ENCODE assay signal across 12 cellular contexts in genomic region chr12:3743803-3744202, GRCh38. TPM values are rescaled to one million over a fixed set of nuclear protein-coding genes. Genes with fewer than 3 reads are reported as not detected.
DNase-seq lines count a peak whose midpoint lies in the region; ATAC-seq and TF ChIP-seq lines count a peak whose summit lies in the region.
"Had no signal": no experiment of that assay in that cellular context is flagged by ENCODE, and none has a peak within 500 bp of the region (broad histone marks: within the 10 kb centered on the region; RNA-seq: fewer than 3 reads in every experiment).

No MANE protein-coding gene starts in this region.

- ATAC-seq in CD8-positive, alpha-beta T cell: no peak
- ATAC-seq in GM21390 (IDR thresholded peaks at IDR 0.05; ENCODE audit: unreplicated experiment) (peak; percentile 75), right cardiac atrium (peak; percentile 80 to 85), HG02885 (IDR thresholded peaks at IDR 0.05; ENCODE audit: poor library complexity, unreplicated experiment) (no peak), HG02973 (IDR thresholded peaks at IDR 0.05; ENCODE audit: unreplicated experiment) (no peak)
- peak; percentile 58 for ATAC-seq in activated CD8-positive, alpha-beta T cell treated with anti-CD3 and anti-CD28 coated beads, Interleukin-2, amount 10 ng/mL, durations not matched to agents 7 days and 5 days

- POLR2A ChIA-PET in CD8-positive, alpha-beta T cell (lab: Charles Lee): interaction anchor here (0.7 kb wide), 1 partner anchor 20 kb away, joined by 3 read pairs; no protein-coding TSS in a partner anchor
- POLR2A ChIA-PET in activated CD8-positive, alpha-beta T cell treated with anti-CD3 and anti-CD28 coated beads, Interleukin-2, amount 10 ng/mL, durations not matched to agents 7 days and 5 days (lab: Charles Lee): interaction anchor here (1.8 to 1.9 kb wide), 2 partner anchors 9 to 15 kb away, joined by 13 to 14 read pairs; partner anchors contain the start of gene CRACR2A

- H3K4me1 Mint-ChIP-seq in CD8-positive, alpha-beta T cell (ENCODE audit: low read depth): peaks cover 62% of the 10 kb centered on the region
- peaks cover 53% of the 10 kb centered on the region for H3K4me1 Mint-ChIP-seq in activated CD8-positive, alpha-beta T cell treated with anti-CD3 and anti-CD28 coated beads, Interleukin-2, amount 10 ng/mL, durations not matched to agents 7 days and 5 days (ENCODE audit: low read depth)
- no peaks in the 10 kb centered on the region for H3K4me1 Mint-ChIP-seq in osteocyte (ENCODE audit: unreplicated experiment)

- TF ChIP-seq CTCF in CD8-positive, alpha-beta T cell (IDR thresholded peaks at IDR 0.05): no peak
- TF ChIP-seq CTCF in osteocyte (IDR thresholded peaks at IDR 0.05): no peak

- peaks cover 6% of the 10 kb centered on the region for H3K36me3 ChIP-seq in CD8-positive, alpha-beta T cell (ENCODE audit: insufficient read depth, low read length)
- H3K36me3 ChIP-seq: tibial artery had no signal

- no peak overlapping the region for H3K27ac ChIP-seq in CD8-positive, alpha-beta T cell (ENCODE audit: low read depth, low read length)
- H3K27ac ChIP-seq in right cardiac atrium (ENCODE audit: low read length): peak overlapping the region; percentile 66
- H3K27ac ChIP-seq: tibial artery had no signal

- intact Hi-C loops in CD8-positive, alpha-beta T cell (cut with DNase I, micrococcal nuclease): loop anchor here (2.0 kb wide), 2 partner anchors 15 to 35 kb away; no protein-coding TSS in a partner anchor
- intact Hi-C loops in right cardiac atrium (cut with DNase I): no loop called here

- peaks cover 67% of the 10 kb centered on the region for H3K36me3 Mint-ChIP-seq in CD8-positive, alpha-beta T cell
- peaks cover 64% of the 10 kb centered on the region for H3K36me3 Mint-ChIP-seq in activated CD8-positive, alpha-beta T cell treated with anti-CD3 and anti-CD28 coated beads, Interleukin-2, amount 10 ng/mL, durations not matched to agents 7 days and 5 days (ENCODE audit: low read depth)
- no peaks in the 10 kb centered on the region for H3K36me3 Mint-ChIP-seq in osteocyte (ENCODE audit: unreplicated experiment)

- H3K27ac Mint-ChIP-seq in CD8-positive, alpha-beta T cell: peak overlapping the region; percentile 68
- peak overlapping the region; percentile 51 for H3K27ac Mint-ChIP-seq in activated CD8-positive, alpha-beta T cell treated with anti-CD3 and anti-CD28 coated beads, Interleukin-2, amount 10 ng/mL, durations not matched to agents 7 days and 5 days
- H3K27ac Mint-ChIP-seq in osteocyte (ENCODE audit: unreplicated experiment): no peak overlapping the region

- H3K9me3 Mint-ChIP-seq in CD8-positive, alpha-beta T cell: no peaks in the 10 kb centered on the region
- no peaks in the 10 kb centered on the region for H3K9me3 Mint-ChIP-seq in activated CD8-positive, alpha-beta T cell treated with anti-CD3 and anti-CD28 coated beads, Interleukin-2, amount 10 ng/mL, durations not matched to agents 7 days and 5 days (ENCODE audit: insufficient read depth)
- peaks cover 6% of the 10 kb centered on the region for H3K9me3 Mint-ChIP-seq in osteocyte (ENCODE audit: unreplicated experiment)

- 37% methylated on average over 6 of the region's 6 CpGs for WGBS in right cardiac atrium

- DNase-seq in CD8-positive, alpha-beta T cell: no peak
- DNase-seq in activated CD8-positive, alpha-beta T cell treated with anti-CD3 and anti-CD28 coated beads, Interleukin-2, amount 10 ng/mL, durations not matched to agents 7 days and 5 days: peak; percentile 57
- no peak for DNase-seq in right cardiac atrium
- no peak for DNase-seq in NCI-H2227 treated with DMSO at 0.1 percent for 48 hours (lab: John Stamatoyannopoulos, UW)
- no peak for DNase-seq in osteocyte (ENCODE audit: extremely low spot score, unreplicated experiment)
- DNase-seq: naive thymus-derived CD8-positive, alpha-beta T cell; NCI-H1417 treated with DMSO at 0.1 percent for 48 hours; NK-92 treated with Interleukin-12 subunit alpha and Interleukin-12 subunit beta, amount 100 ng/mL, for 24 hours; tibial artery had no signal

- H3K4me3 Mint-ChIP-seq in CD8-positive, alpha-beta T cell: no peak overlapping the region
- H3K4me3 Mint-ChIP-seq in activated CD8-positive, alpha-beta T cell treated with anti-CD3 and anti-CD28 coated beads, Interleukin-2, amount 10 ng/mL, durations not matched to agents 7 days and 5 days: no peak overlapping the region
- H3K4me3 Mint-ChIP-seq in osteocyte (ENCODE audit: unreplicated experiment): no peak overlapping the region

- H3K4me1 ChIP-seq in CD8-positive, alpha-beta T cell (ENCODE audit: insufficient read depth, low read length): peaks cover 15% of the 10 kb centered on the region
- peaks cover 10% of the 10 kb centered on the region for H3K4me1 ChIP-seq in right cardiac atrium (ENCODE audit: control insufficient read depth, insufficient read depth, low read length)

- CTCF ChIA-PET in CD8-positive, alpha-beta T cell (lab: Charles Lee): interaction anchor here (0.7 to 1.9 kb wide), 5 partner anchors 15 to 444 kb away, joined by 3 to 6 read pairs (median 3); no protein-coding TSS in a partner anchor
- CTCF ChIA-PET in activated CD8-positive, alpha-beta T cell treated with anti-CD3 and anti-CD28 coated beads, Interleukin-2, amount 10 ng/mL, durations not matched to agents 7 days and 5 days (lab: Charles Lee): interaction anchor here (0.7 to 3.2 kb wide), 12 partner anchors 9 to 443 kb away, joined by 3 to 16 read pairs (median 4); partner anchors contain the start of gene CRACR2A

- H3K4me3 ChIP-seq in CD8-positive, alpha-beta T cell (ENCODE audit: low read depth, low read length): no peak overlapping the region
- no peak overlapping the region for H3K4me3 ChIP-seq in right cardiac atrium (ENCODE audit: low read length)
- H3K4me3 ChIP-seq: tibial artery had no signal

- H3K27me3 Mint-ChIP-seq in CD8-positive, alpha-beta T cell (ENCODE audit: low read depth): no peaks in the 10 kb centered on the region
- H3K27me3 Mint-ChIP-seq in activated CD8-positive, alpha-beta T cell treated with anti-CD3 and anti-CD28 coated beads, Interleukin-2, amount 10 ng/mL, durations not matched to agents 7 days and 5 days (ENCODE audit: low read depth): no peaks in the 10 kb centered on the region
- peaks cover 13% of the 10 kb centered on the region for H3K27me3 Mint-ChIP-seq in osteocyte (ENCODE audit: unreplicated experiment)
- H3K27me3 Mint-ChIP-seq: naive thymus-derived CD8-positive, alpha-beta T cell had no signal

- H3K27me3 ChIP-seq in CD8-positive, alpha-beta T cell (ENCODE audit: insufficient read depth, low read length): no peaks in the 10 kb centered on the region
- no peaks in the 10 kb centered on the region for H3K27me3 ChIP-seq in right cardiac atrium (ENCODE audit: control insufficient read depth, insufficient read depth)
- H3K27me3 ChIP-seq: tibial artery had no signal

- H3K9me3 ChIP-seq in CD8-positive, alpha-beta T cell (ENCODE audit: low read length): no peaks in the 10 kb centered on the region
- no peaks in the 10 kb centered on the region for H3K9me3 ChIP-seq in right cardiac atrium (ENCODE audit: control insufficient read depth, low read length)
- H3K9me3 ChIP-seq: tibial artery had no signal

RNA-seq across cellular contexts. Expression of gene CRACR2A, which starts 9.1 kb away (rescaled TPM):
- 10 to 100 TPM; 17.9 TPM for total RNA-seq in CD8-positive, alpha-beta T cell
- total RNA-seq in activated CD8-positive, alpha-beta T cell treated with anti-CD3 and anti-CD28 coated beads, Interleukin-2, amount 10 ng/mL, durations not matched to agents 7 days and 5 days: 10 to 100 TPM; 38.5 to 40.1 TPM
- total RNA-seq in right cardiac atrium (10 to 100 TPM in 2 of 4 donors, 1 to 10 TPM in 2; 7.5 to 15.5 (median 9.8) TPM), osteocyte (0.08 and 0.13 TPM in 2 replicates)
- polyA plus RNA-seq in right cardiac atrium: 5.7 TPM

Comparison
In these comparisons a context has a peak if more than half of its experiments do, and no peak if none do; other contexts are left out.
1. ATAC-seq: peak in GM21390 (single experiment), activated CD8-positive, alpha-beta T cell treated with anti-CD3 and anti-CD28 coated beads, Interleukin-2, amount 10 ng/mL, durations not matched to agents 7 days and 5 days (single experiment) and right cardiac atrium (2 of 2); none in CD8-positive, alpha-beta T cell (single experiment), HG02885 (single experiment) and HG02973 (single experiment).
2. intact Hi-C loops: an anchor here in CD8-positive, alpha-beta T cell (2.0 kb wide); none called in right cardiac atrium.